ENCODE assay signal across 26 cellular contexts in genomic region chr1:27325286-27325685, GRCh38. TPM values are rescaled to one million over a fixed set of nuclear protein-coding genes. Genes with fewer than 3 reads are reported as not detected.
"Had no signal": no experiment of that assay in that cellular context is flagged by ENCODE, and none has a peak within 500 bp of the region (broad histone marks: within the 10 kb centered on the region; RNA-seq: fewer than 3 reads in every experiment).

No MANE protein-coding gene starts in this region.

- H3K4me1 Mint-ChIP-seq: endodermal cell had no signal

- ATAC-seq: heart left ventricle; left lobe of liver; lower lobe of right lung; sciatic nerve; stimulated activated memory B cell treated with anti-CD40 and anti-IgM and Interleukin-4, amounts not matched to agents 10 μg/mL and 1 μg/mL and 100 μg/mL, for 72 hours; upper lobe of right lung had no signal

- H3K9me3 Mint-ChIP-seq: endodermal cell; memory B cell; mesothelial cell of epicardium; nephron progenitor cell; stimulated activated memory B cell treated with anti-CD40 and anti-IgM and Interleukin-4, amounts not matched to agents 10 μg/mL and 1 μg/mL and 100 μg/mL, for 72 hours; stimulated activated naive CD8-positive, alpha-beta T cell treated with anti-CD3 and anti-CD28 coated beads, Interleukin-15, Interleukin-2, amounts not matched to agents 100 ng/mL and 50 ng/mL, for 24 hours had no signal

- H3K27me3 Mint-ChIP-seq: stimulated activated memory B cell treated with anti-CD40 and anti-IgM and Interleukin-4, amounts not matched to agents 10 μg/mL and 1 μg/mL and 100 μg/mL, for 72 hours; stimulated activated naive CD8-positive, alpha-beta T cell treated with anti-CD3 and anti-CD28 coated beads, Interleukin-15, Interleukin-2, amounts not matched to agents 100 ng/mL and 50 ng/mL, for 24 hours had no signal

- FAIRE-seq: islet of Langerhans had no signal

- H3K27ac Mint-ChIP-seq: memory B cell had no signal

- H3K4me3 Mint-ChIP-seq: endodermal cell; memory B cell; mesothelial cell of epicardium; stimulated activated memory B cell treated with anti-CD40 and anti-IgM and Interleukin-4, amounts not matched to agents 10 μg/mL and 1 μg/mL and 100 μg/mL, for 72 hours had no signal

- DNase-seq: colonic mucosa; dermis blood vessel endothelial cell; endodermal cell; foreskin melanocyte; heart left ventricle; hypothalamus; kidney glomerular epithelial cell; lower lobe of right lung; nephron progenitor cell; spleen; stimulated activated CD4-positive, alpha-beta T cell treated with anti-CD3 and anti-CD28 coated beads, Interleukin-15, amount 100 ng/mL, for 24 hours; stimulated activated CD4-positive, alpha-beta T cell treated with anti-CD3 and anti-CD28 coated beads, Interleukin-1b, Interleukin-23, amount 100 ng/mL, for 48 hours; stimulated activated CD4-positive, alpha-beta T cell treated with anti-CD3 and anti-CD28 coated beads, Interleukin-4, amount 100 ng/mL, for 24 hours; tibial artery; upper lobe of right lung had no signal

RNA-seq across cellular contexts. Expression of gene SYTL1, which starts 16.5 kb away (rescaled TPM):
- total RNA-seq: dermis blood vessel endothelial cell had no signal

RNA-seq across cellular contexts. Expression of gene FCN3, which starts 49.3 kb away (rescaled TPM):
- total RNA-seq: dermis blood vessel endothelial cell, osteoblast, skeletal muscle tissue had no signal

RNA-seq across cellular contexts. Expression of gene CD164L2, which starts 57.8 kb away (rescaled TPM):
- total RNA-seq: dermis blood vessel endothelial cell, heart left ventricle, left lobe of liver, osteoblast, pulmonary artery endothelial cell, sciatic nerve, skeletal muscle tissue, spleen, temporal lobe had no signal
- polyA plus RNA-seq: heart left ventricle had no signal
